ENCODE assay signal across 3 cellular contexts in genomic region chr5:32187675-32188074, GRCh38.
A peak's percentile ranks its signal among the peaks of the same experiment; 100 is the strongest.
TF ChIP-seq lines count a peak whose summit lies in the region.

No MANE protein-coding gene starts in this region.

TF ChIP-seq in HepG2, 621 proteins besides CTCF, POLR2A, EP300 and RAD21:
- TF ChIP-seq CHD4 (IDR thresholded peaks at IDR 0.05; ENCODE audit: borderline replicate concordance, low read length) (peak; percentile 97; the same call in 1 of the 2 replicates), ZNF232 (CRISPR knock-in tag; IDR thresholded peaks at IDR 0.05; ENCODE audit: borderline replicate concordance) (no peak)
TF ChIP-seq in HepG2: peak in this region for 1.

TF ChIP-seq in HEK293, 187 proteins besides CTCF, POLR2A, EP300 and RAD21 (continues in another document):
- peak; percentile 100 for TF ChIP-seq ZNF280D (tag by site-specific recombination; IDR thresholded peaks at IDR 0.05)
- no peak for TF ChIP-seq ZNF76 (tag by site-specific recombination; IDR thresholded peaks at IDR 0.05; ENCODE audit: borderline replicate concordance, low read depth)
- peak; percentile 38; the same call in 1 of the 2 replicates for TF ChIP-seq PRDM4 (tag by site-specific recombination; IDR thresholded peaks at IDR 0.05)
- peak; percentile 77 for TF ChIP-seq ZNF639 (tag by site-specific recombination; IDR thresholded peaks at IDR 0.05)
- no peak for TF ChIP-seq ZNF2 (tag by site-specific recombination; IDR thresholded peaks at IDR 0.05)
- TF ChIP-seq ZFHX2 (tag by site-specific recombination; conservative IDR thresholded peaks at IDR 0.05) = no peak
- no peak for TF ChIP-seq ZBTB48 (tag by site-specific recombination; IDR thresholded peaks at IDR 0.05)
- no peak for TF ChIP-seq ZBTB44 (tag by site-specific recombination; IDR thresholded peaks at IDR 0.05)
- no peak for TF ChIP-seq ZNF148 (tag by site-specific recombination; IDR thresholded peaks at IDR 0.05; ENCODE audit: borderline replicate concordance)
- no peak for TF ChIP-seq ZNF473 (tag by site-specific recombination; IDR thresholded peaks at IDR 0.05)
- TF ChIP-seq ZNF549 (tag by site-specific recombination; IDR thresholded peaks at IDR 0.05) = 0 out of 2 replicates have a peak, but pooled peaks have one; percentile 7
- TF ChIP-seq REPIN1 (tag by site-specific recombination; IDR thresholded peaks at IDR 0.05; ENCODE audit: low read depth) = 0 out of 2 replicates have a peak, but pooled peaks have one; percentile 27
- no peak for TF ChIP-seq GFI1B (tag by site-specific recombination; IDR thresholded peaks at IDR 0.05)
- TF ChIP-seq MYNN (tag by site-specific recombination; IDR thresholded peaks at IDR 0.05; ENCODE audit: borderline replicate concordance) = no peak

TF ChIP-seq in K562, 482 proteins besides CTCF, POLR2A, EP300 and RAD21:
- TF ChIP-seq CBX1 (IDR thresholded peaks at IDR 0.05; ENCODE audit: low read depth) (peak; percentile 33; the same call in 1 of the 2 replicates), HDAC2 (IDR thresholded peaks at IDR 0.05) (peak; percentile 76; the same call in 1 of the 2 replicates), TRIM24 (IDR thresholded peaks at IDR 0.05) (peak in 1 of 2 experiments; percentile 51; a peak in 1 of 4 replicates), ZNF140 (CRISPR knock-in tag; IDR thresholded peaks at IDR 0.05) (no peak), CBX3 (IDR thresholded peaks at IDR 0.05; ENCODE audit: borderline replicate concordance in 1 of 2, low read length in 2 of 2) (peak in 1 of 2 experiments; percentile 92; a peak in 2 of 3 replicates), TRIM28 (IDR thresholded peaks at IDR 0.05) (peak; percentile 93), VEZF1 (CRISPR knock-in tag; IDR thresholded peaks at IDR 0.05) (0 out of 2 replicates have a peak, but pooled peaks have one; percentile 19), ARNT (IDR thresholded peaks at IDR 0.05) (0 out of 4 replicates have a peak, but pooled peaks of 1 of the 2 experiments have one; percentile 31), BCOR (IDR thresholded peaks at IDR 0.05) (peak; percentile 95), FOXP4 (CRISPR knock-in tag; IDR thresholded peaks at IDR 0.05; ENCODE audit: borderline replicate concordance) (no peak), ATF3 (IDR thresholded peaks at IDR 0.05) (no peak), ATF3 (CRISPR knock-in tag; conservative IDR thresholded peaks at IDR 0.05) (no peak), RCOR1 (IDR thresholded peaks at IDR 0.05; ENCODE audit: borderline replicate concordance in 1 of 2, low read depth in 2 of 2, low read length in 2 of 2) (peak in 1 of 2 experiments; percentile 28; a peak in 1 of 4 replicates), OTX1 (CRISPR knock-in tag; IDR thresholded peaks at IDR 0.05) (no peak), RFX1 (IDR thresholded peaks at IDR 0.05) (no peak), HMG20A (CRISPR knock-in tag; conservative IDR thresholded peaks at IDR 0.05) (no peak), ADNP (tag; IDR thresholded peaks at IDR 0.05) (peak; percentile 90), KDM1A (IDR thresholded peaks at IDR 0.05) (peak in 1 of 2 experiments; percentile 76; a peak in 3 of 4 replicates), NKRF (IDR thresholded peaks at IDR 0.05; ENCODE audit: borderline replicate concordance) (no peak), ZNF277 (CRISPR knock-in tag; IDR thresholded peaks at IDR 0.05; ENCODE audit: borderline replicate concordance) (no peak), JUN (IDR thresholded peaks at IDR 0.05; ENCODE audit: borderline replicate concordance, low read depth, low read length) (no peak), JUN (CRISPR knock-in tag; IDR thresholded peaks at IDR 0.05; ENCODE audit: borderline replicate concordance) (no peak), RERE (CRISPR knock-in tag; IDR thresholded peaks at IDR 0.05; ENCODE audit: borderline replicate concordance) (no peak), CC2D1A (IDR thresholded peaks at IDR 0.05) (no peak), SRSF7 (optimal IDR thresholded peaks at IDR 0.05; ENCODE audit: low read depth, low read length) (no peak), EP400 (IDR thresholded peaks at IDR 0.05) (0 out of 2 replicates have a peak, but pooled peaks have one; percentile 24), GMEB1 (CRISPR knock-in tag; IDR thresholded peaks at IDR 0.05) (no peak), IRF2 (CRISPR knock-in tag; IDR thresholded peaks at IDR 0.05) (no peak), RBM25 (IDR thresholded peaks at IDR 0.05; ENCODE audit: low read depth, low read length, severe bottlenecking) (peak; percentile 96), ZNF280B (CRISPR knock-in tag; IDR thresholded peaks at IDR 0.05) (0 out of 2 replicates have a peak, but pooled peaks have one; percentile 13), CBX8 (IDR thresholded peaks at IDR 0.05; ENCODE audit: borderline replicate concordance, extremely low read depth, low read depth, low read length, poor library complexity, severe bottlenecking) (no peak), POLR3G (IDR thresholded peaks at IDR 0.05; ENCODE audit: extremely low read depth, insufficient read length, insufficient replicate concordance) (no peak), ARID3B (CRISPR knock-in tag; IDR thresholded peaks at IDR 0.05; ENCODE audit: borderline replicate concordance) (no peak), SMARCA5 (IDR thresholded peaks at IDR 0.05) (peak; percentile 84; the same call in 1 of the 2 replicates)
